ENCODE assay signal across 7 cellular contexts in the genomic region with DNA sequence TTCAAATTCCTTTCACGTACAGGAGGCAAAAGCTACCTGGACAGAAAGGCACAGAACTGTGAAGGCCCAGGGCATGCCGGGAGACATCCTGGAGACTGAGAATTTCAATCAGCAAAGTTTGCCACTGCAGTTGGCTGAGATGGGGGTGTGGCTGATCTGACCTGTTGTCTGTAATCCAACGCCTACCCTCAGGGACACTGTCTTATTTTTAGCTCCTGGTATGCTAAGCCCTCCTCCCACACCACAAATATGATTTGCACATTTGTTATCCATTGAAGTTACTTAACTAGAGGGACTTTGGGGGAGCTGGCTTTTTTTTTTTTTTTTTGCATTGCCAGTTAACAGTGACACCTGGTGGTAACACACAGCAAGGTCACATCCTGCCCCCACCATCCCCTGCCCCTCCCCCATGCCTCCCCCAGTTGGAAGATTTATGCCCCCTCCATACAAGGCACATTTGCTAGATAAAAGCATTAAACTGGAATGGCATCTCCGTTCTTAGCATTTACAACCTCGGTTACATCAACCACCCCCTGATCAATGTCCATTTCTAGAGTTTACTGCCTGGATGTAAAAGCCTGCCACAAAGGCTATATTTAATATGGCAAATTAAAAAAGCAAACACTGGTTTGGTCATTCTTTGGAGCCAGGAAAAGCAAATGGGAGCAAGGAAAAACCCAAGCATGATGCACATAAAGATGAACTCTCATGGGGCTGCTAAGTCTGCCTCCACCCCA. TPM values are rescaled to one million over a fixed set of nuclear protein-coding genes. Genes with fewer than 3 reads are reported as not detected.
DNase-seq lines count a peak whose midpoint lies in the region; ATAC-seq and TF ChIP-seq lines count a peak whose summit lies in the region.

No MANE protein-coding gene starts in this region.

- H3K9ac ChIP-seq in trophoblast cell (ENCODE audit: low read length) = no peak overlapping the region

- no TSS peak for BruUV-seq in Panc1 (replicated peaks; lab: Mats Ljungman, UMichigan)

- TF ChIP-seq EP300 in esophagus muscularis mucosa (IDR thresholded peaks at IDR 0.05) = no peak

- in situ Hi-C loops in Caki2 (cut with HindIII; ENCODE audit: low pct_unique_long_range_greater_than_20kb, low sequenced_read_pairs) = no loop called here
- in situ Hi-C loops in Panc1 (cut with HindIII; ENCODE audit: low pct_unique_long_range_greater_than_20kb, low sequenced_read_pairs) = no loop called here

- H2BK5ac ChIP-seq in trophoblast cell (ENCODE audit: low read depth, low read length, poor library complexity) = no peak overlapping the region

- no peak overlapping the region for H2AFZ ChIP-seq in trophoblast cell (ENCODE audit: insufficient read depth, low read length, poor library complexity)

- H2AK5ac ChIP-seq in trophoblast cell (ENCODE audit: low read length) = no peak overlapping the region

- ATAC-seq in Panc1 (no peak), HG03457 (IDR thresholded peaks at IDR 0.05; ENCODE audit: unreplicated experiment) (no peak)

- H2BK12ac ChIP-seq in trophoblast cell (ENCODE audit: low read length) = no peak overlapping the region

- H3K4me3 ChIP-seq in H7 (ENCODE audit: insufficient read depth, low read depth, low read length) (no peak overlapping the region), Panc1 (ENCODE audit: low read depth in 2 of 2, low read length in 2 of 2) (no peak overlapping the region), esophagus muscularis mucosa (no peak overlapping the region), trophoblast cell (ENCODE audit: low read depth, low read length) (no peak overlapping the region)

- 48% methylated on average over 5 of the region's 5 CpGs for WGBS in esophagus muscularis mucosa
- no CpG with 5 or more reads among the region's 5 CpGs for WGBS in trophoblast cell (ENCODE audit: extremely low coverage, insufficient coverage, insufficient read length)

- H3K4me2 ChIP-seq in trophoblast cell (ENCODE audit: low read length) = no peak overlapping the region

- CTCF ChIA-PET in Panc1 (lab: Charles Lee) = interaction anchor here (0.6 to 0.9 kb wide), 10 partner anchors 9 to 441 kb away, joined by 3 to 7 read pairs (median 4); no protein-coding TSS in a partner anchor

- no peak overlapping the region for H3K18ac ChIP-seq in trophoblast cell (ENCODE audit: low read length)

- TF ChIP-seq CTCF in Panc1 (IDR thresholded peaks at IDR 0.05) = peak; percentile 81
- peak; percentile 17 to 77 (median 71) for TF ChIP-seq CTCF in esophagus muscularis mucosa (IDR thresholded peaks at IDR 0.05)

- H4K91ac ChIP-seq in trophoblast cell (ENCODE audit: low read depth, low read length) = no peak overlapping the region

- TF ChIP-seq POLR2A in esophagus muscularis mucosa (IDR thresholded peaks at IDR 0.05; ENCODE audit: low read depth) = no peak

- no peaks in the 10 kb centered on the region for H3K79me2 ChIP-seq in trophoblast cell (ENCODE audit: control insufficient read depth, insufficient read depth, low read length, poor library complexity)

- H4K12ac ChIP-seq in trophoblast cell (ENCODE audit: low read depth, low read length) = no peak overlapping the region

- H3K4ac ChIP-seq in trophoblast cell (ENCODE audit: low read depth, low read length) = no peak overlapping the region

- POLR2A ChIA-PET in Panc1 (lab: Charles Lee) = no interaction called here

- H3K27me3 ChIP-seq in H7 (ENCODE audit: control insufficient read depth, insufficient read depth, low read length) = no peaks in the 10 kb centered on the region
- no peaks in the 10 kb centered on the region for H3K27me3 ChIP-seq in Panc1 (ENCODE audit: control insufficient read depth, insufficient read depth, low read length)
- H3K27me3 ChIP-seq in esophagus muscularis mucosa = no peaks in the 10 kb centered on the region
- no peaks in the 10 kb centered on the region for H3K27me3 ChIP-seq in trophoblast cell (ENCODE audit: insufficient read depth, low read length)

- no peak overlapping the region for H3K23ac ChIP-seq in trophoblast cell (ENCODE audit: low read length)

- DNase-seq in Caki2 (ENCODE audit: low read depth) (peak; percentile 37), H7 (peak; percentile 77), Panc1 (ENCODE audit: low read depth, low spot score) (no peak), esophagus muscularis mucosa (ENCODE audit: extremely low spot score) (no peak), trophoblast cell (peak; percentile 15 to 44), cerebellar cortex (ENCODE audit: low spot score) (no peak)

- H3K9me3 ChIP-seq in Panc1 (ENCODE audit: control insufficient read depth, insufficient read depth, low read depth, low read length) = no peaks in the 10 kb centered on the region
- H3K9me3 ChIP-seq in esophagus muscularis mucosa = no peaks in the 10 kb centered on the region
- H3K9me3 ChIP-seq in trophoblast cell (ENCODE audit: insufficient read depth, low read depth, low read length) = no peaks in the 10 kb centered on the region

- H3K27ac ChIP-seq in Panc1 (ENCODE audit: low read length) (no peak overlapping the region), esophagus muscularis mucosa (replicated peaks in 1 of 4) (peak overlapping the region; percentile 57 to 74 (median 63)), trophoblast cell (ENCODE audit: low read depth, low read length) (no peak overlapping the region)

- no peaks in the 10 kb centered on the region for H3K79me1 ChIP-seq in trophoblast cell (ENCODE audit: low read length)

- no peak overlapping the region for H2BK120ac ChIP-seq in trophoblast cell (ENCODE audit: insufficient read depth, low read length, poor library complexity)

- intact Hi-C loops in Panc1 (cut with micrococcal nuclease; ENCODE audit: unreplicated experiment) (loop anchor here (5.0 kb wide), 3 partner anchors 76 to 421 kb away; partner anchors contain the start of gene VSTM2L), esophagus muscularis mucosa (cut with DNase I) (loop anchor here (5.0 kb wide), 2 partner anchors 91 to 431 kb away; partner anchors contain the start of gene VSTM2L)

- no peaks in the 10 kb centered on the region for H3K4me1 ChIP-seq in Panc1 (ENCODE audit: control insufficient read depth, insufficient read depth, low read length)
- peaks cover 47 to 72% (median 65%) of the 10 kb centered on the region in 4 donors for H3K4me1 ChIP-seq in esophagus muscularis mucosa
- H3K4me1 ChIP-seq in trophoblast cell (ENCODE audit: control insufficient read depth in 1 of 2, insufficient read depth in 2 of 2, low read length in 2 of 2) = no peaks in the 10 kb centered on the region

- H3K14ac ChIP-seq in trophoblast cell (ENCODE audit: low read length) = no peak overlapping the region

- peaks cover 30% of the 10 kb centered on the region for H3K36me3 ChIP-seq in H7 (replicated peaks; ENCODE audit: control insufficient read depth, insufficient read depth, low read length)
- H3K36me3 ChIP-seq in Panc1 (ENCODE audit: control insufficient read depth, insufficient read depth, low read length) = peaks cover 6% of the 10 kb centered on the region; the same call in 1 of the 2 replicates
- peaks cover 23 to 50% (median 35%) of the 10 kb centered on the region in 4 donors for H3K36me3 ChIP-seq in esophagus muscularis mucosa
- H3K36me3 ChIP-seq in trophoblast cell (ENCODE audit: control insufficient read depth in 1 of 2, insufficient read depth in 2 of 2, low read length in 2 of 2) = peaks cover 23 to 47% of the 10 kb centered on the region in 2 experiments

- H4K8ac ChIP-seq in trophoblast cell (ENCODE audit: low read depth, low read length) = no peak overlapping the region

RNA-seq across cellular contexts. Expression of gene TTI1, which starts 40.3 kb away (rescaled TPM):
- total RNA-seq in Caki2 (2014; rRNA removed; shearing (Covaris generic); ENCODE audit: low replicate concordance) = 28.5 and 29.5 TPM in 2 replicates
- 52.9 and 53.5 TPM in 2 replicates for total RNA-seq in H7 (2014; rRNA removed; shearing (Covaris generic))
- total RNA-seq in Panc1 (2021; ENCODE audit: unreplicated experiment) (26.6 TPM), esophagus muscularis mucosa (10 to 100 TPM; 11.3 to 14.3 (median 12.4) TPM)
- polyA plus RNA-seq in Panc1 (2012; ENCODE audit: insufficient read length) = 12.9 TPM
- polyA plus RNA-seq in trophoblast cell (2013) = 14.6 and 14.7 TPM in 2 replicates

RNA-seq across cellular contexts. Expression of gene RPRD1B, which starts 40.6 kb away (rescaled TPM):
- total RNA-seq in Caki2 (2014; rRNA removed; shearing (Covaris generic); ENCODE audit: low replicate concordance) = 20.0 and 22.9 TPM in 2 replicates
- total RNA-seq in H7 (2014; rRNA removed; shearing (Covaris generic)) = 12.7 and 22.5 TPM in 2 replicates
- 33.6 TPM for total RNA-seq in Panc1 (2021; ENCODE audit: unreplicated experiment)
- 21.5 TPM for polyA plus RNA-seq in Panc1 (2012; ENCODE audit: insufficient read length)
- total RNA-seq in esophagus muscularis mucosa = 10 to 100 TPM; 26.7 to 39.5 (median 33.8) TPM
- polyA plus RNA-seq in trophoblast cell (2013) = 29.9 and 32.6 TPM in 2 replicates

Comparison
In these comparisons a context has a peak if more than half of its experiments do, and no peak if none do; other contexts are left out.
1. DNase-seq: peak in Caki2 (single experiment), H7 (single experiment) and trophoblast cell (2 of 2); none in Panc1 (single experiment), esophagus muscularis mucosa (single experiment) and cerebellar cortex (single experiment).
2. H3K27ac ChIP-seq: peak in esophagus muscularis mucosa (4 of 4); none in Panc1 (single experiment) and trophoblast cell (single experiment).